15 cellular contexts compared by ENCODE assay signal in genomic region chr9:37996050-37996811, GRCh38.
DNase-seq lines count a peak whose midpoint lies in the region; ATAC-seq lines count a peak whose summit lies in the region.
"Had no signal": no experiment of that assay in that cellular context is flagged by ENCODE, and none has a peak within 500 bp of the region (broad histone marks: within the 10 kb centered on the region; RNA-seq: fewer than 3 reads in every experiment).

No MANE protein-coding gene starts in this region.

- no peak overlapping the region for H3K4me3 ChIP-seq in SJCRH30

- peaks cover 66% of the 10 kb centered on the region for H3K4me1 ChIP-seq in SJCRH30

- H3K9me3 ChIP-seq in SJCRH30 (replicated peaks): no peaks in the 10 kb centered on the region

- no peaks in the 10 kb centered on the region for H3K36me3 ChIP-seq in SJCRH30

- peaks cover 38% of the 10 kb centered on the region for H3K4me1 Mint-ChIP-seq in stimulated activated effector memory CD8-positive, alpha-beta T cell treated with anti-CD3 and anti-CD28 coated beads, Interleukin-12 subunit alpha, Interleukin-12 subunit beta, amount 100 ng/mL, for 72 hours
- H3K4me1 Mint-ChIP-seq in naive thymus-derived CD8-positive, alpha-beta T cell: peaks cover 7 to 27% (median 15%) of the 10 kb centered on the region in 4 donors

- H3K9me3 Mint-ChIP-seq in stimulated activated effector memory CD8-positive, alpha-beta T cell treated with anti-CD3 and anti-CD28 coated beads, Interleukin-12 subunit alpha, Interleukin-12 subunit beta, amount 100 ng/mL, for 72 hours: no peaks in the 10 kb centered on the region
- H3K9me3 Mint-ChIP-seq in naive thymus-derived CD8-positive, alpha-beta T cell: no peaks in the 10 kb centered on the region

- no peaks in the 10 kb centered on the region for H3K36me3 Mint-ChIP-seq in stimulated activated effector memory CD8-positive, alpha-beta T cell treated with anti-CD3 and anti-CD28 coated beads, Interleukin-12 subunit alpha, Interleukin-12 subunit beta, amount 100 ng/mL, for 72 hours
- H3K36me3 Mint-ChIP-seq in naive thymus-derived CD8-positive, alpha-beta T cell: no peaks in the 10 kb centered on the region

- ATAC-seq in stimulated activated effector memory CD8-positive, alpha-beta T cell treated with anti-CD3 and anti-CD28 coated beads, Interleukin-12 subunit alpha, Interleukin-12 subunit beta, amount 100 ng/mL, for 72 hours: no peak
- ATAC-seq in GM19351 (IDR thresholded peaks at IDR 0.05; ENCODE audit: unreplicated experiment): no peak
- ATAC-seq in naive thymus-derived CD8-positive, alpha-beta T cell: no peak

- POLR2A ChIA-PET in naive thymus-derived CD8-positive, alpha-beta T cell (lab: Charles Lee): no interaction called here

- H3K27me3 Mint-ChIP-seq in naive thymus-derived CD8-positive, alpha-beta T cell: peaks cover 0 to 8% (median 1%) of the 10 kb centered on the region in 5 donors

- H3K27ac Mint-ChIP-seq in stimulated activated effector memory CD8-positive, alpha-beta T cell treated with anti-CD3 and anti-CD28 coated beads, Interleukin-12 subunit alpha, Interleukin-12 subunit beta, amount 100 ng/mL, for 72 hours: peak overlapping the region; percentile 20
- H3K27ac Mint-ChIP-seq in naive thymus-derived CD8-positive, alpha-beta T cell: peak overlapping the region in 1 of 10 donors; percentile 49

- H3K4me3 Mint-ChIP-seq in stimulated activated effector memory CD8-positive, alpha-beta T cell treated with anti-CD3 and anti-CD28 coated beads, Interleukin-12 subunit alpha, Interleukin-12 subunit beta, amount 100 ng/mL, for 72 hours: no peak overlapping the region
- H3K4me3 Mint-ChIP-seq in naive thymus-derived CD8-positive, alpha-beta T cell: no peak overlapping the region

- DNase-seq in DMS53 (lab: John Stamatoyannopoulos, UW): peak; percentile 12
- no peak for DNase-seq in DMS53 treated with DMSO at 0.1 percent for 48 hours (lab: John Stamatoyannopoulos, UW; ENCODE audit: unreplicated experiment)
- DNase-seq in SJCRH30: peak in 1 of 2 experiments; percentile 45
- DNase-seq in stimulated activated effector memory CD8-positive, alpha-beta T cell treated with anti-CD3 and anti-CD28 coated beads, Interleukin-12 subunit alpha, Interleukin-12 subunit beta, amount 100 ng/mL, for 72 hours (ENCODE audit: low spot score in 2 of 2): no peak
- DNase-seq in naive thymus-derived CD8-positive, alpha-beta T cell: no peak
- no peak for DNase-seq in NCI-H1048 (lab: John Stamatoyannopoulos, UW)
- DNase-seq: effector CD4-positive, alpha-beta T cell; foreskin keratinocyte; GF-D8; H7; NCI-H1436; T-helper 9 cell had no signal

- H3K27me3 ChIP-seq in SJCRH30 (no peaks in the 10 kb centered on the region), layer of hippocampus (ENCODE audit: control insufficient read depth, insufficient read depth, low read length) (no peaks in the 10 kb centered on the region)
- H3K27me3 ChIP-seq: foreskin keratinocyte had no signal

- peak overlapping the region; percentile 91 for H3K27ac ChIP-seq in SJCRH30
- H3K27ac ChIP-seq in layer of hippocampus (ENCODE audit: low read depth, low read length): peak overlapping the region; percentile 97
- H3K27ac ChIP-seq: 22Rv1, foreskin keratinocyte had no signal
